In the genomic region with DNA sequence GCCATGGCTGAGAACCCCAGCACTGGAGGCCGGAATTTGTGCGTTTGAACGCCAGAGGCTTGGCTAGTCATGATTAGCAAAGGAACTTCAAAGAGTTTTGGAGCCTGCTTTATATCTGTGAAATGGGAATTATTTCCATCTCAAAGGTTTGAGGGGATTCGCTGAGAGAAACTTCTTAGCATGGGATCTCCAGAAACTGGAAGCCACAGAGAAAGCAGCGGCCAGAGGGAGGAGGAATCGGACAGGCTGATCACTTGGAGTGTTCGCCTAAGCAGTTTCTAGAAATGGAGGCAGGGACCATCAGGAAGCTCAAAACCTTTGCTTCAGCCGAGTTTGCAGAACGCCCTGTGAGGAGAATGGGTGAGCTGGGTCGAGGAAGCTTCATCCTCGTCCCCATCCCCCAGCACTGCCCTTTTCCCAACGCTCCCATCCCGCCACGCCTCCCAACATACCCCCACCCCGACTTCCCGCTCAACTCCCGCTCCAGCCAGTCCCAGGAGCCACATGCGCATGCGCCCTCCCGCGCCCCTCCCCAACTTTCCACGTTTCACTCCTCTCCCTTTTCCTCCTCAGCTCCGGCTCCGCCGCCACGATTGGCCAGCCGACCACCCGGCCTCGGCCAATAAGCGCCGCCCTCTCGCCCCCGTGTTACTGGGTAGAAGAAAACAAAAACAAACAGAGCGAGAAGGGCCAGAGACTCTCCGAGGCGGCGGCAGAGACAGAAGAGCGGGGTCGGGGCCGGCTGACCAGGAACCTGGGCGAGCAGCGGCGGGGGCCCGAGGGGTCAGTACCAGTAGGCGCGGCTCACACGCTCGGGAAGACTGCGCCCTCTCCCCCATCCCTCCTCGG, we compare ENCODE assay signal across 8 cellular contexts. TPM values are rescaled to one million over a fixed set of nuclear protein-coding genes. Genes with fewer than 3 reads are reported as not detected.
DNase-seq lines count a peak whose midpoint lies in the region; ATAC-seq and TF ChIP-seq lines count a peak whose summit lies in the region.

Gene PDCD4 (plus strand): TSS at position 693 of the 849 bp plus-strand sequence. CDS start 4,100 bp downstream, outside the sequence.

- TSS peak; percentile 89 for BruUV-seq in OCI-LY7 (replicated peaks; lab: Mats Ljungman, UMichigan)

- H3K36me3 ChIP-seq in OCI-LY7 (ENCODE audit: insufficient read depth, low read length): peaks cover 12% of the 10 kb centered on the region

- H3K79me2 ChIP-seq in OCI-LY7 (ENCODE audit: insufficient read depth, low read depth, low read length): peaks cover 46% of the 10 kb centered on the region

- CTCF ChIA-PET in OCI-LY7 (lab: Charles Lee; ENCODE audit: unreplicated experiment): no interaction called here

- no peaks in the 10 kb centered on the region for H3K9me2 ChIP-seq in OCI-LY7 (ENCODE audit: insufficient read depth, low read length)

- H3K27me3 ChIP-seq in mononuclear cell (ENCODE audit: insufficient read depth, low read length): no peaks in the 10 kb centered on the region

- H3K27ac ChIP-seq in OCI-LY7 (ENCODE audit: low read depth, low read length, poor library complexity, severe bottlenecking): peak within 1 kb of the TSS; percentile 92

- intact Hi-C loops in OCI-LY7 (cut with micrococcal nuclease; ENCODE audit: unreplicated experiment): loop anchor here (1.0 to 5.0 kb wide), 4 partner anchors 29 to 219 kb away; no protein-coding TSS in a partner anchor

- H4K20me1 ChIP-seq in OCI-LY7 (ENCODE audit: insufficient read depth, low read length): no peaks in the 10 kb centered on the region

- peak within 1 kb of the TSS; percentile 74 for H3K4me3 ChIP-seq in OCI-LY7 (ENCODE audit: low read depth, low read length, poor library complexity, severe bottlenecking)
- peak within 1 kb of the TSS; percentile 84 for H3K4me3 ChIP-seq in mononuclear cell (ENCODE audit: low read length)

- H2AFZ ChIP-seq in OCI-LY7 (ENCODE audit: low read length): peak within 1 kb of the TSS; percentile 24; the same call in 1 of the 2 replicates

- DNase-seq in D341Med (ENCODE audit: low spot score): peak; percentile 91
- peak; percentile 74 for DNase-seq in HuH-7.5 (ENCODE audit: low spot score)
- peak; percentile 93 for DNase-seq in OCI-LY7 (ENCODE audit: low spot score)
- peak; percentile 91 for DNase-seq in activated T-cell treated with anti-CD3 and anti-CD28 coated beads for 4 hours
- peak; percentile 59 for DNase-seq in epidermal melanocyte (ENCODE audit: insufficient read length, low spot score)
- DNase-seq in stimulated activated CD8-positive, alpha-beta memory T cell treated with anti-CD3 and anti-CD28 coated beads, Interleukin-4, amount 100 ng/mL, for 1 hour (ENCODE audit: low read depth in 2 of 2, low spot score in 1 of 2): peak; percentile 82 to 91

- peak; percentile 71 for ATAC-seq in GM21526 (IDR thresholded peaks at IDR 0.05; ENCODE audit: low FRiP score, unreplicated experiment)

- H3K4me2 ChIP-seq in OCI-LY7 (ENCODE audit: low read length): peak within 1 kb of the TSS; percentile 92

- POLR2A ChIA-PET in OCI-LY7 (lab: Charles Lee): interaction anchor here (0.5 to 1.3 kb wide), 14 partner anchors 8 to 148 kb away, joined by 3 to 18 read pairs (median 4); no protein-coding TSS in a partner anchor

- no peak for TF ChIP-seq CTCF in OCI-LY7 (conservative IDR thresholded peaks at IDR 0.05; ENCODE audit: low read length)

- peaks cover 69% of the 10 kb centered on the region for H3K4me1 ChIP-seq in OCI-LY7 (ENCODE audit: insufficient read depth, low read length, poor library complexity, severe bottlenecking)
- H3K4me1 ChIP-seq in mononuclear cell (ENCODE audit: insufficient read depth, low read length): peaks cover 57% of the 10 kb centered on the region

- H3K9me3 ChIP-seq in OCI-LY7 (ENCODE audit: low read length): peaks cover 12% of the 10 kb centered on the region; the same call in 1 of the 2 replicates
- no peaks in the 10 kb centered on the region for H3K9me3 ChIP-seq in mononuclear cell (ENCODE audit: low read depth, low read length)

RNA-seq across cellular contexts. Expression of gene PDCD4, which starts in this region (rescaled TPM):
- 59.0 and 70.6 TPM in 2 replicates for total RNA-seq in OCI-LY7 (2014; rRNA removed; shearing (Covaris generic))
- total RNA-seq in OCI-LY7 (2022) (116 and 131 TPM in 2 replicates), mononuclear cell (330 TPM)

Comparison
In these comparisons a context has a peak if more than half of its experiments do, and no peak if none do; other contexts are left out.
1. Peak in every context shown above with its lines: DNase-seq, ATAC-seq, H3K4me3 ChIP-seq and H3K27ac ChIP-seq.